18 cellular contexts compared by ENCODE assay signal in the genomic region with DNA sequence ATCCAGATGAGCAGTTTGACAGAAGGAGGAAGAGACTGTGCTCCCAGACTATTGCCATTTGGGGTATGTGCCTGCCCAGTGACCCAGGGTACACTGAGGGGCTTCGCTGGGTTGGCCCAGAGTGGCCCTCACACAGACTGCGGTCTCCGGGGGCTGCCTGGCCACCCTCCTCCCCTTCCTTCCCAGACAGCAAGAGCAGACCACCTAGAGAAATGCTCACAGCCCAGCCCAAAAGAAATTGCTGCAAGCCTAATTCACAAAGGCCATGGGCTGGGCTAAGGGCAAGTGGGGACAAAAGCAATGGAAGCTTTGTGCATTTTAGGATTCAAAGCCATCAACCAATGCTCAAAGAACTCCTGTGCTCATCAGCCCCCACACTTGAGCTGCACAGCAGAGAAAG.
"Had no signal": no experiment of that assay in that cellular context is flagged by ENCODE, and none has a peak within 500 bp of the region (broad histone marks: within the 10 kb centered on the region; RNA-seq: fewer than 3 reads in every experiment).

No MANE protein-coding gene starts in this region.

- H3K4me3 ChIP-seq: body of pancreas, colonic mucosa, esophagus muscularis mucosa, thyroid gland had no signal

- H3K4me3 Mint-ChIP-seq: activated CD4-positive, alpha-beta T cell treated with anti-CD3 and anti-CD28 coated beads for 36 hours; activated CD8-positive, alpha-beta T cell treated with anti-CD3 and anti-CD28 coated beads, Interleukin-2, amount 10 ng/mL, durations not matched to agents 7 days and 5 days; activated naive CD8-positive, alpha-beta T cell; nephron progenitor cell; stimulated activated effector memory CD8-positive, alpha-beta T cell treated with anti-CD3 and anti-CD28 coated beads, Interleukin-12 subunit alpha, Interleukin-12 subunit beta, amount 100 ng/mL, for 72 hours; T-cell had no signal

- H3K4me1 Mint-ChIP-seq: activated CD4-positive, alpha-beta T cell treated with anti-CD3 and anti-CD28 coated beads for 36 hours had no signal

- H3K9me3 Mint-ChIP-seq: nephron progenitor cell; stimulated activated effector memory CD8-positive, alpha-beta T cell treated with anti-CD3 and anti-CD28 coated beads, Interleukin-12 subunit alpha, Interleukin-12 subunit beta, amount 100 ng/mL, for 72 hours; T-cell had no signal

- ATAC-seq: activated CD4-positive, alpha-beta T cell treated with anti-CD3 and anti-CD28 coated beads for 36 hours; activated CD8-positive, alpha-beta T cell treated with anti-CD3 and anti-CD28 coated beads, Interleukin-2, amount 10 ng/mL, durations not matched to agents 7 days and 5 days; body of pancreas; left lobe of liver; stimulated activated effector memory CD8-positive, alpha-beta T cell treated with anti-CD3 and anti-CD28 coated beads, Interleukin-12 subunit alpha, Interleukin-12 subunit beta, amount 100 ng/mL, for 72 hours; T-cell had no signal

- H3K9me3 ChIP-seq: body of pancreas, colonic mucosa, esophagus muscularis mucosa, thyroid gland had no signal

- H3K36me3 Mint-ChIP-seq: activated naive CD8-positive, alpha-beta T cell; stimulated activated effector memory CD8-positive, alpha-beta T cell treated with anti-CD3 and anti-CD28 coated beads, Interleukin-12 subunit alpha, Interleukin-12 subunit beta, amount 100 ng/mL, for 72 hours; T-cell had no signal

- H3K27ac Mint-ChIP-seq: activated CD4-positive, alpha-beta T cell treated with anti-CD3 and anti-CD28 coated beads for 36 hours; activated CD8-positive, alpha-beta T cell treated with anti-CD3 and anti-CD28 coated beads, Interleukin-2, amount 10 ng/mL, durations not matched to agents 7 days and 5 days; activated naive CD8-positive, alpha-beta T cell; nephron progenitor cell; T-cell had no signal

- DNase-seq: activated CD4-positive, alpha-beta T cell treated with anti-CD3 and anti-CD28 coated beads for 36 hours; activated CD8-positive, alpha-beta memory T cell treated with anti-CD3 and anti-CD28 coated beads, Interleukin-2, amount 50 U/mL, for 4 hours; activated CD8-positive, alpha-beta T cell treated with anti-CD3 and anti-CD28 coated beads, Interleukin-2, amount 10 ng/mL, durations not matched to agents 7 days and 5 days; activated gamma-delta T cell treated with Interleukin-2 at 50 U/mL for 16 hours; activated T-cell treated with anti-CD3 and anti-CD28 coated beads, Interleukin-2, amount 50 U/mL, for 48 hours; amniotic stem cell; body of pancreas; central memory CD4-positive, alpha-beta T cell; colonic mucosa; nephron progenitor cell; T-cell; T-helper 9 cell; thyroid gland had no signal

- H3K27ac ChIP-seq: body of pancreas, colonic mucosa, thyroid gland, VCaP had no signal

- H3K27me3 ChIP-seq: body of pancreas, colonic mucosa, thyroid gland had no signal

- H3K4me1 ChIP-seq: body of pancreas, colonic mucosa had no signal

- H3K27me3 Mint-ChIP-seq: activated CD4-positive, alpha-beta T cell treated with anti-CD3 and anti-CD28 coated beads for 36 hours; activated naive CD8-positive, alpha-beta T cell had no signal

- H3K36me3 ChIP-seq: colonic mucosa, esophagus muscularis mucosa, thyroid gland had no signal
